ENCODE assay signal across 13 cellular contexts in genomic region chr16:27436921-27437650, GRCh38. TPM values are rescaled to one million over a fixed set of nuclear protein-coding genes. Genes with fewer than 3 reads are reported as not detected.
A peak's percentile ranks its signal among the peaks of the same experiment; 100 is the strongest.
DNase-seq lines count a peak whose midpoint lies in the region; ATAC-seq and TF ChIP-seq lines count a peak whose summit lies in the region.
"Had no signal": no experiment of that assay in that cellular context is flagged by ENCODE, and none has a peak within 500 bp of the region (broad histone marks: within the 10 kb centered on the region; RNA-seq: fewer than 3 reads in every experiment).

No MANE protein-coding gene starts in this region.

- H2BK5ac ChIP-seq in neuronal stem cell (ENCODE audit: low read length) = no peak overlapping the region

- no peak overlapping the region for H3K18ac ChIP-seq in neuronal stem cell (ENCODE audit: low read length)

- no TSS peak for BruUV-seq in Calu3 (replicated peaks; lab: Mats Ljungman, UMichigan)

- no peak overlapping the region for H2AK5ac ChIP-seq in neuronal stem cell (ENCODE audit: low read depth, low read length)

- WGBS in neuronal stem cell (ENCODE audit: extremely low coverage in 2 of 2, insufficient read length in 2 of 2, insufficient replicate concordance in 1 of 2), 2 donors = no CpG with 5 or more reads among the region's 9 CpGs

- DNase-seq in AG08396 (ENCODE audit: low spot score) = peak; percentile 1
- DNase-seq in GM10248 (ENCODE audit: extremely low spot score) = peak; percentile 13
- DNase-seq in neuronal stem cell (ENCODE audit: low spot score) = no peak
- DNase-seq in Calu3 = no peak
- no peak for DNase-seq in T-helper 9 cell
- DNase-seq: KBM-7, NCI-H146, NCI-H524, occipital lobe had no signal

- no peak overlapping the region for H2BK12ac ChIP-seq in neuronal stem cell (ENCODE audit: low read length)

- peaks cover 11% of the 10 kb centered on the region for H3K36me3 Mint-ChIP-seq in activated naive CD8-positive, alpha-beta T cell
- H3K36me3 Mint-ChIP-seq in Calu3 (ENCODE audit: insufficient read depth, unreplicated experiment) = no peaks in the 10 kb centered on the region

- peak overlapping the region; percentile 64 for H3K9ac ChIP-seq in neuronal stem cell (ENCODE audit: low read depth, low read length, poor library complexity)

- H2AFZ ChIP-seq in neuronal stem cell (ENCODE audit: low read length) = no peak overlapping the region

- intact Hi-C loops in Calu3 (cut with micrococcal nuclease; ENCODE audit: unreplicated experiment) = no loop called here

- H3K4me1 ChIP-seq in neuronal stem cell (ENCODE audit: control insufficient read depth in 2 of 2, insufficient read depth in 1 of 2, low read depth in 1 of 2, low read length in 2 of 2) = peaks cover 0 to 5% of the 10 kb centered on the region in 2 donors

- H3K27ac Mint-ChIP-seq in activated naive CD8-positive, alpha-beta T cell = peak overlapping the region; percentile 75
- H3K27ac Mint-ChIP-seq in Calu3 (ENCODE audit: unreplicated experiment) = no peak overlapping the region
- H3K27ac Mint-ChIP-seq: T-helper 1 cell treated with Interleukin-12 subunit alpha and Interleukin-12 subunit beta and Interleukin-4 antibody, amounts not matched to agents 30 μg/mL and 1 μg/mL, for 36 hours had no signal

- CTCF ChIA-PET in GM10248 (lab: Yijun Ruan, JAX) (interaction anchor here (0.9 to 2.8 kb wide), 6 partner anchors 8 to 202 kb away, joined by 3 to 10 read pairs (median 4); no protein-coding TSS in a partner anchor), Calu3 (lab: Charles Lee) (interaction anchor here (0.5 kb wide), 1 partner anchor 405 kb away, joined by 3 read pairs; no protein-coding TSS in a partner anchor)

- peak overlapping the region; percentile 34 for H3K23ac ChIP-seq in neuronal stem cell (ENCODE audit: low read depth, low read length, poor library complexity)

- no peaks in the 10 kb centered on the region for H3K27me3 ChIP-seq in neuronal stem cell (ENCODE audit: control insufficient read depth in 3 of 3, insufficient read depth in 3 of 3, low read depth in 1 of 3, low read length in 3 of 3)

- ATAC-seq in HG03432 (IDR thresholded peaks at IDR 0.05; ENCODE audit: unreplicated experiment) (no peak), GM19467 (IDR thresholded peaks at IDR 0.05; ENCODE audit: unreplicated experiment) (no peak)

- no peak overlapping the region for H3K4me2 ChIP-seq in neuronal stem cell (ENCODE audit: insufficient read depth, low read length, poor library complexity, severe bottlenecking)

- no peak overlapping the region for H3K14ac ChIP-seq in neuronal stem cell (ENCODE audit: low read length)

- H3K9me3 Mint-ChIP-seq in activated naive CD8-positive, alpha-beta T cell (ENCODE audit: low read depth) = no peaks in the 10 kb centered on the region
- H3K9me3 Mint-ChIP-seq in Calu3 (ENCODE audit: low read depth, unreplicated experiment) = no peaks in the 10 kb centered on the region
- H3K9me3 Mint-ChIP-seq: T-helper 1 cell treated with Interleukin-12 subunit alpha and Interleukin-12 subunit beta and Interleukin-4 antibody, amounts not matched to agents 30 μg/mL and 1 μg/mL, for 36 hours had no signal

- H3K9me3 ChIP-seq in neuronal stem cell (replicated peaks in 1 of 2; ENCODE audit: control insufficient read depth in 2 of 2, insufficient read depth in 1 of 2, low read depth in 1 of 2, low read length in 2 of 2) = peaks cover 0 to 4% of the 10 kb centered on the region in 2 donors

- POLR2A ChIA-PET in GM10248 (lab: Yijun Ruan, JAX) = interaction anchor here (1.1 kb wide), 1 partner anchor 9 kb away, joined by 4 read pairs; no protein-coding TSS in a partner anchor

- peaks cover 0 to 2% of the 10 kb centered on the region in 2 donors for H3K36me3 ChIP-seq in neuronal stem cell (replicated peaks in 1 of 2; ENCODE audit: control insufficient read depth in 2 of 2, insufficient read depth in 2 of 2, low read length in 2 of 2)

- no peaks in the 10 kb centered on the region for H3K79me1 ChIP-seq in neuronal stem cell (ENCODE audit: low read depth, low read length)

- no peak overlapping the region for H4K8ac ChIP-seq in neuronal stem cell (ENCODE audit: low read depth, low read length)

- peaks cover 16% of the 10 kb centered on the region for H3K4me1 Mint-ChIP-seq in activated naive CD8-positive, alpha-beta T cell (ENCODE audit: low read depth)
- no peaks in the 10 kb centered on the region for H3K4me1 Mint-ChIP-seq in Calu3 (ENCODE audit: low read depth, unreplicated experiment)

- no peak overlapping the region for H2BK120ac ChIP-seq in neuronal stem cell (ENCODE audit: low read depth, low read length)

- no peak overlapping the region for H3K4me3 Mint-ChIP-seq in activated naive CD8-positive, alpha-beta T cell
- H3K4me3 Mint-ChIP-seq in Calu3 (ENCODE audit: low read depth, unreplicated experiment) = no peak overlapping the region
- H3K4me3 Mint-ChIP-seq: T-helper 1 cell treated with Interleukin-12 subunit alpha and Interleukin-12 subunit beta and Interleukin-4 antibody, amounts not matched to agents 30 μg/mL and 1 μg/mL, for 36 hours had no signal

- TF ChIP-seq CTCF in GM10248 (IDR thresholded peaks at IDR 0.05; ENCODE audit: control extremely low read depth, extremely low read depth, low read depth, missing control alignments) (no peak), Calu3 (IDR thresholded peaks at IDR 0.05; ENCODE audit: unreplicated experiment) (no peak)

- H2BK15ac ChIP-seq in neuronal stem cell (ENCODE audit: low read length) = no peak overlapping the region

- no peak overlapping the region for H3K4me3 ChIP-seq in neuronal stem cell (ENCODE audit: low read length in 2 of 2)

- no peak overlapping the region for H3K4ac ChIP-seq in neuronal stem cell (ENCODE audit: low read length)

- no peak overlapping the region for H4K91ac ChIP-seq in neuronal stem cell (ENCODE audit: low read depth, low read length, poor library complexity)

- H3K27ac ChIP-seq in neuronal stem cell (replicated peaks; ENCODE audit: low read length) = no peak overlapping the region

- no peaks in the 10 kb centered on the region for H3K27me3 Mint-ChIP-seq in activated naive CD8-positive, alpha-beta T cell
- H3K27me3 Mint-ChIP-seq in Calu3 (ENCODE audit: unreplicated experiment) = peaks cover 60% of the 10 kb centered on the region

RNA-seq across cellular contexts. Expression of gene IL21R, which starts 35.1 kb away (rescaled TPM):
- polyA plus RNA-seq in neuronal stem cell (2013, experiment 1 of 2) = 0.13 TPM
- polyA plus RNA-seq in neuronal stem cell (2013, experiment 2 of 2) = 0.14 TPM
- not detected in 2 replicates for total RNA-seq in Calu3 (2022)
- total RNA-seq: occipital lobe had no signal

Comparison
In these comparisons a context has a peak if more than half of its experiments do, and no peak if none do; other contexts are left out.
1. DNase-seq: peak in AG08396 (single experiment) and GM10248 (single experiment); none in neuronal stem cell (single experiment), Calu3 (single experiment) and T-helper 9 cell (single experiment).